ENCODE assay signal across 12 cellular contexts in genomic region chr12:123398177-123398916, GRCh38. TPM values are rescaled to one million over a fixed set of nuclear protein-coding genes. Genes with fewer than 3 reads are reported as not detected.
DNase-seq lines count a peak whose midpoint lies in the region; ATAC-seq, FAIRE-seq and TF ChIP-seq lines count a peak whose summit lies in the region.
"Had no signal": no experiment of that assay in that cellular context is flagged by ENCODE, and none has a peak within 500 bp of the region (broad histone marks: within the 10 kb centered on the region; RNA-seq: fewer than 3 reads in every experiment).

No MANE protein-coding gene starts in this region.

- H3K36me3 Mint-ChIP-seq in WTC11, result peaks cover 44% of the 10 kb centered on the region

- TF ChIP-seq RAD21 in A549 (conservative IDR thresholded peaks at IDR 0.05 in 1 of 2, IDR thresholded peaks at IDR 0.05 in 1 of 2), result no peak

- no peak overlapping the region for H3K4me3 ChIP-seq in A549
- peak overlapping the region; percentile 17 for H3K4me3 ChIP-seq in fibroblast of the aortic adventitia (ENCODE audit: low read depth, low read length)

- CTCF ChIA-PET in A549 (lab: Yijun Ruan, JAX) (interaction anchor here (1.3 kb wide), 1 partner anchor 11 kb away, joined by 3 read pairs; no protein-coding TSS in a partner anchor), RWPE1 (lab: Yijun Ruan, JAX) (interaction anchor here (0.7 kb wide), 1 partner anchor 69 kb away, joined by 4 read pairs; no protein-coding TSS in a partner anchor), WTC11 (lab: Charles Lee) (no interaction called here)

- ATAC-seq in A549, result peak; percentile 7 to 36; a peak in 2 of 6 replicates
- no peak for ATAC-seq in HG02763 (IDR thresholded peaks at IDR 0.05; ENCODE audit: unreplicated experiment)
- ATAC-seq in WTC11, result no peak
- ATAC-seq: activated CD4-positive, alpha-beta T cell treated with anti-CD3 and anti-CD28 coated beads for 36 hours had no signal

- FAIRE-seq in A549 (lab: Jason Lieb, UNC), result no peak

- H3K27me3 Mint-ChIP-seq in WTC11 (ENCODE audit: low read depth), result peaks cover 52% of the 10 kb centered on the region
- H3K27me3 Mint-ChIP-seq: activated CD4-positive, alpha-beta T cell treated with anti-CD3 and anti-CD28 coated beads for 36 hours; B cell had no signal

- no peaks in the 10 kb centered on the region for H3K4me1 ChIP-seq in A549

- no peak for TF ChIP-seq POLR2A in A549 (IDR thresholded peaks at IDR 0.05; ENCODE audit: low read length)

- no peak for TF ChIP-seq CTCF in A549 (IDR thresholded peaks at IDR 0.05)
- TF ChIP-seq CTCF in RWPE1 (conservative IDR thresholded peaks at IDR 0.05; ENCODE audit: low read depth), result no peak
- no peak for TF ChIP-seq CTCF in fibroblast of the aortic adventitia (IDR thresholded peaks at IDR 0.05; ENCODE audit: insufficient read depth, low read length)
- TF ChIP-seq CTCF in WTC11 (IDR thresholded peaks at IDR 0.05), result no peak

- no peaks in the 10 kb centered on the region for H3K9me3 Mint-ChIP-seq in WTC11
- H3K9me3 Mint-ChIP-seq: mesothelial cell of epicardium had no signal

- no peaks in the 10 kb centered on the region for H3K9me3 ChIP-seq in A549

- no peak overlapping the region for H3K4me3 Mint-ChIP-seq in WTC11
- H3K4me3 Mint-ChIP-seq: activated CD4-positive, alpha-beta T cell treated with anti-CD3 and anti-CD28 coated beads for 36 hours; B cell; mesothelial cell of epicardium had no signal

- H3K27ac Mint-ChIP-seq in WTC11, result no peak overlapping the region
- H3K27ac Mint-ChIP-seq: activated CD4-positive, alpha-beta T cell treated with anti-CD3 and anti-CD28 coated beads for 36 hours; B cell; mesothelial cell of epicardium had no signal

- no peak for DNase-seq in A549 (ENCODE audit: low read depth in 1 of 2, low spot score in 1 of 2)
- no peak for DNase-seq in RWPE1 (ENCODE audit: low spot score)
- peak; percentile 95 for DNase-seq in fibroblast of the aortic adventitia (ENCODE audit: low read depth)
- DNase-seq in occipital lobe (lab: John Stamatoyannopoulos, UW), result peak; percentile 19
- DNase-seq in Kasumi-1 (lab: John Stamatoyannopoulos, UW), result no peak
- DNase-seq in CD1c-positive myeloid dendritic cell (ENCODE audit: extremely low spot score), result no peak
- DNase-seq in WTC11 (ENCODE audit: low spot score), result no peak
- DNase-seq: activated CD4-positive, alpha-beta T cell treated with anti-CD3 and anti-CD28 coated beads for 36 hours; OCI-M1 had no signal

- WGBS in A549 (ENCODE audit: missing lambda C conversion rate), result 93% methylated on average over 16 of the region's 16 CpGs

- H3K4me2 ChIP-seq in A549, result no peak overlapping the region

- no peak for TF ChIP-seq EP300 in A549 (IDR thresholded peaks at IDR 0.05)

- H3K27ac ChIP-seq in A549, result no peak overlapping the region
- peak overlapping the region; percentile 37 for H3K27ac ChIP-seq in RWPE1

- POLR2A ChIA-PET in A549 (lab: Yijun Ruan, JAX) (no interaction called here), RWPE1 (lab: Yijun Ruan, JAX; ENCODE audit: low non-redundant PET) (no interaction called here), WTC11 (lab: Charles Lee) (no interaction called here)

- H3K4me1 Mint-ChIP-seq in WTC11, result peaks cover 7% of the 10 kb centered on the region
- H3K4me1 Mint-ChIP-seq: mesothelial cell of epicardium had no signal

TF ChIP-seq in A549, 52 proteins besides CTCF, POLR2A, EP300 and RAD21 (continues in another document):
- TF ChIP-seq ZNF302 (CRISPR knock-in tag; IDR thresholded peaks at IDR 0.05), result no peak
- TF ChIP-seq MAX (IDR thresholded peaks at IDR 0.05), result no peak
- no peak for TF ChIP-seq USF2 (IDR thresholded peaks at IDR 0.05)
- no peak for TF ChIP-seq ZC3H11A (IDR thresholded peaks at IDR 0.05)
- TF ChIP-seq ZFP36 (IDR thresholded peaks at IDR 0.05; ENCODE audit: borderline replicate concordance, partially characterized antibody), result no peak
- no peak for TF ChIP-seq CBX8 (IDR thresholded peaks at IDR 0.05)
- no peak for TF ChIP-seq CHD2 (IDR thresholded peaks at IDR 0.05; ENCODE audit: low read length, partially characterized antibody)

TF ChIP-seq in WTC11, 78 proteins besides CTCF, POLR2A, EP300 and RAD21 (continues in another document):
- no peak for TF ChIP-seq TEAD4 (CRISPR knock-in tag; IDR thresholded peaks at IDR 0.05)
- TF ChIP-seq CREM (CRISPR knock-in tag; IDR thresholded peaks at IDR 0.05), result no peak
- TF ChIP-seq NR3C1 (CRISPR knock-in tag; conservative IDR thresholded peaks at IDR 0.05; ENCODE audit: low read depth), result no peak
- TF ChIP-seq FOXP4 (CRISPR knock-in tag; IDR thresholded peaks at IDR 0.05), result no peak
- TF ChIP-seq NFE2L1 (CRISPR knock-in tag; IDR thresholded peaks at IDR 0.05), result no peak
- no peak for TF ChIP-seq ZNF281 (CRISPR knock-in tag; IDR thresholded peaks at IDR 0.05)
- TF ChIP-seq MAX (CRISPR knock-in tag; IDR thresholded peaks at IDR 0.05), result no peak

RNA-seq across cellular contexts. Expression of gene KMT5A, which starts 14.4 kb away (rescaled TPM):
- polyA plus RNA-seq in A549 (2011; rRNA removed), result 32.9 and 40.5 TPM in 2 replicates
- 36.7 and 37.8 TPM in 2 replicates for polyA plus RNA-seq in A549 (2012; cell fraction: cytosol; rRNA removed)
- 60.3 and 70.4 TPM in 2 replicates for polyA plus RNA-seq in A549 (2012; cell fraction: nucleus; rRNA removed)
- 37.5 to 41.9 TPM (median 40.8 TPM) in 3 replicates for polyA plus RNA-seq in A549 (2017; fragmentation: RNase III; extraction: RNeasy Plus Mini Kit Qiagen cat#74134 plus additional on column Dnase treatment)
- 25.3 and 30.9 TPM in 2 replicates for polyA minus RNA-seq in A549 (2011; rRNA and poly(A)+ RNA removed)
- 46.5 and 63.1 TPM in 2 replicates for total RNA-seq in fibroblast of the aortic adventitia (ENCODE audit: low replicate concordance)
- total RNA-seq in occipital lobe, result 31.5 TPM
- total RNA-seq in WTC11 (2021), result 20.4 to 28.0 TPM (median 24.0 TPM) in 3 replicates

RNA-seq across cellular contexts. Expression of gene SBNO1, which starts 33.7 kb away (rescaled TPM):
- 33.4 and 35.7 TPM in 2 replicates for polyA plus RNA-seq in A549 (2011; rRNA removed)
- polyA plus RNA-seq in A549 (2012; cell fraction: cytosol; rRNA removed), result 5.3 and 5.7 TPM in 2 replicates
- 4.6 and 7.0 TPM in 2 replicates for polyA plus RNA-seq in A549 (2012; cell fraction: nucleus; rRNA removed)
- polyA plus RNA-seq in A549 (2017; fragmentation: RNase III; extraction: RNeasy Plus Mini Kit Qiagen cat#74134 plus additional on column Dnase treatment), result 24.4 to 25.9 TPM (median 25.2 TPM) in 3 replicates
- polyA minus RNA-seq in A549 (2011; rRNA and poly(A)+ RNA removed), result 29.0 and 31.2 TPM in 2 replicates
- 38.6 and 70.6 TPM in 2 replicates for total RNA-seq in fibroblast of the aortic adventitia (ENCODE audit: low replicate concordance)
- 48.4 TPM for total RNA-seq in occipital lobe
- 42.9 to 52.2 TPM (median 43.5 TPM) in 3 replicates for total RNA-seq in WTC11 (2021)

RNA-seq across cellular contexts. Expression of gene RILPL2, which starts 38.1 kb away (rescaled TPM):
- polyA plus RNA-seq in A549 (2011; rRNA removed), result 2.4 TPM in 2 replicates
- polyA plus RNA-seq in A549 (2012; cell fraction: cytosol; rRNA removed), result 2.0 and 2.1 TPM in 2 replicates
- polyA plus RNA-seq in A549 (2012; cell fraction: nucleus; rRNA removed), result 0.72 and 0.77 TPM in 2 replicates
- 2.1 to 3.1 TPM (median 2.9 TPM) in 3 replicates for polyA plus RNA-seq in A549 (2017; fragmentation: RNase III; extraction: RNeasy Plus Mini Kit Qiagen cat#74134 plus additional on column Dnase treatment)
- 0.88 and 1.4 TPM in 2 replicates for polyA minus RNA-seq in A549 (2011; rRNA and poly(A)+ RNA removed)
- 3.6 and 7.4 TPM in 2 replicates for total RNA-seq in fibroblast of the aortic adventitia (ENCODE audit: low replicate concordance)
- 0.78 TPM for total RNA-seq in occipital lobe
- 1.1 to 1.4 TPM (median 1.2 TPM) in 3 replicates for total RNA-seq in WTC11 (2021)

RNA-seq across cellular contexts. Expression of gene SNRNP35, which starts 59.6 kb away (rescaled TPM):
- 14.3 and 19.1 TPM in 2 replicates for polyA plus RNA-seq in A549 (2011; rRNA removed)
- 17.1 and 18.4 TPM in 2 replicates for polyA plus RNA-seq in A549 (2012; cell fraction: cytosol; rRNA removed)
- 13.7 and 19.6 TPM in 2 replicates for polyA plus RNA-seq in A549 (2012; cell fraction: nucleus; rRNA removed)
- 20.6 to 23.6 TPM (median 21.5 TPM) in 3 replicates for polyA plus RNA-seq in A549 (2017; fragmentation: RNase III; extraction: RNeasy Plus Mini Kit Qiagen cat#74134 plus additional on column Dnase treatment)
- polyA minus RNA-seq in A549 (2011; rRNA and poly(A)+ RNA removed), result 11.8 TPM in 2 replicates
- total RNA-seq in fibroblast of the aortic adventitia (ENCODE audit: low replicate concordance), result 15.7 and 37.7 TPM in 2 replicates
- total RNA-seq in occipital lobe, result 25.4 TPM
- total RNA-seq in WTC11 (2021), result 19.1 to 21.3 TPM (median 20.0 TPM) in 3 replicates

Comparison
In these comparisons a context has a peak if more than half of its experiments do, and no peak if none do; other contexts are left out.
1. ATAC-seq: peak in A549 (2 of 2); none in HG02763 (single experiment) and WTC11 (single experiment).
2. DNase-seq: peak in fibroblast of the aortic adventitia (single experiment) and occipital lobe (single experiment); none in A549 (0 of 2), RWPE1 (single experiment), Kasumi-1 (0 of 2), CD1c-positive myeloid dendritic cell (single experiment) and WTC11 (single experiment).